8 cellular contexts compared by ENCODE assay signal in the genomic region with DNA sequence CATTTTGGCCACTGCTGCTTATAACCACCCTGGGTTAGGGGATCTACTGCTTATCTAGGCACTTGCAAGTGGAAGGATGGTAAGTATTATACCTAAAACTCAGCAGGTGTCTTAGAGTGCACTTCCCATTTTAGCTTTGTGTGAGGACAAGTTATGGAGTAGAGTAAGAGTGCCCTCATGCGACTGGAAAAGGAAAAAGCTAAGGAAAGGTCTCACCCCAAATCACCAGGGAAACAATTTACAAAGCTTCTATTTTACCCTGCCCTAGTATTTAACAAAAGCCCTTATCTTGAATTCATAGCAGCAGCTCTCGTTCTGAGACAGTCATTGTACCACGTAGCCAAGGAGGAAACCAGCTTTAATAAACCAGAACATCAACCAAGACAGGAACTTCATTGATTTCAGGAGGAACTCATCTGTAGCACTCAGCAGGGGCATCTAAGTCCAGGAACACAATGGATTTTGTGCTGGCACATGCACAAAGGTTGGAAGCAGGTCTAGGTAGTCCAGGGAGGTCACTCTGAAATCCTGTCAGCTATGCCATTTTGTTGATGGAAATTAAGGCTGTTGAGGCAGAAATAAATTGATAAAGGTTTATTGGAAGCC. TPM values are rescaled to one million over a fixed set of nuclear protein-coding genes. Genes with fewer than 3 reads are reported as not detected.
A peak's percentile ranks its signal among the peaks of the same experiment; 100 is the strongest.
DNase-seq lines count a peak whose midpoint lies in the region; ATAC-seq, FAIRE-seq and TF ChIP-seq lines count a peak whose summit lies in the region.

No MANE protein-coding gene starts in this region.

- H2AFZ ChIP-seq in keratinocyte (ENCODE audit: control insufficient read depth, low read length): peak overlapping the region; percentile 20

- H3K9me3 ChIP-seq in Panc1 (ENCODE audit: control insufficient read depth, insufficient read depth, low read depth, low read length): no peaks in the 10 kb centered on the region
- no peaks in the 10 kb centered on the region for H3K9me3 ChIP-seq in keratinocyte (ENCODE audit: control insufficient read depth, low read depth, low read length)
- H3K9me3 ChIP-seq in stomach: no peaks in the 10 kb centered on the region

- peak; percentile 77 for TF ChIP-seq CTCF in Panc1 (IDR thresholded peaks at IDR 0.05)
- peak; percentile 77 for TF ChIP-seq CTCF in bronchial epithelial cell (IDR thresholded peaks at IDR 0.05; ENCODE audit: insufficient read depth, low read length, severe bottlenecking)
- peak; percentile 59 to 66 (median 62) for TF ChIP-seq CTCF in keratinocyte (optimal IDR thresholded peaks at IDR 0.05 in 1 of 3, IDR thresholded peaks at IDR 0.05 in 1 of 3, conservative IDR thresholded peaks at IDR 0.05 in 1 of 3; ENCODE audit: extremely low read depth in 1 of 3, insufficient read depth in 2 of 3, low read length in 3 of 3)
- TF ChIP-seq CTCF in stomach (IDR thresholded peaks at IDR 0.05): peak in 5 of 7 experiments; percentile 46 to 72 (median 64)

- H3K27ac ChIP-seq in Panc1 (ENCODE audit: low read length) (no peak overlapping the region), keratinocyte (ENCODE audit: control insufficient read depth, insufficient read depth, low read length) (no peak overlapping the region), stomach (peak overlapping the region in 2 of 5 donors; percentile 14 to 65)

- DNase-seq in Right ventricle myocardium inferior (ENCODE audit: missing footprints) (no peak), cardiac septum (ENCODE audit: low spot score) (no peak), M059J (ENCODE audit: low read depth) (peak; percentile 58), Panc1 (ENCODE audit: low read depth, low spot score) (peak; percentile 62), bronchial epithelial cell (ENCODE audit: low read depth) (peak; percentile 64), keratinocyte (ENCODE audit: low read depth, low spot score) (no peak), stomach (no peak)

- TF ChIP-seq EP300 in stomach (IDR thresholded peaks at IDR 0.05): no peak

- in situ Hi-C loops in Panc1 (cut with HindIII; ENCODE audit: low pct_unique_long_range_greater_than_20kb, low sequenced_read_pairs): no loop called here

- POLR2A ChIA-PET in Panc1 (lab: Charles Lee): no interaction called here

- H3K9me1 ChIP-seq in keratinocyte (ENCODE audit: control insufficient read depth, extremely low read depth, insufficient read depth, low read length): peaks cover 3% of the 10 kb centered on the region

- dilution Hi-C loops in keratinocyte (cut with MboI; ENCODE audit: extremely low pct_ligation_motif_present, low sequenced_read_pairs): no loop called here

- H3K9ac ChIP-seq in keratinocyte (ENCODE audit: control insufficient read depth, extremely low read depth, insufficient read depth, low read length): peak overlapping the region; percentile 31

- WGBS in stomach, 5 donors: 0 to 1% (median 0%) methylated on average over 3 of the region's 3 CpGs

- CTCF ChIA-PET in Panc1 (lab: Charles Lee): interaction anchor here (0.5 to 1.6 kb wide), 15 partner anchors 11 to 1080 kb away, joined by 3 to 16 read pairs (median 4); a partner anchor contains a TSS

- H3K79me2 ChIP-seq in keratinocyte (ENCODE audit: control insufficient read depth, insufficient read depth, low read length): no peaks in the 10 kb centered on the region

- intact Hi-C loops in Right ventricle myocardium inferior (cut with DNase I): loop anchor here (2.0 to 10.0 kb wide), 4 partner anchors 32 to 280 kb away; a partner anchor contains a TSS
- intact Hi-C loops in cardiac septum (cut with DNase I): loop anchor here (2.0 to 10.0 kb wide), 3 partner anchors 86 to 280 kb away; a partner anchor contains a TSS
- intact Hi-C loops in Panc1 (cut with micrococcal nuclease; ENCODE audit: unreplicated experiment): loop anchor here (1.0 to 10.0 kb wide), 2 partner anchors 90 to 120 kb away; a partner anchor contains a TSS
- intact Hi-C loops in stomach (cut with DNase I; ENCODE audit: low total_unique reads): loop anchor here (10.0 kb wide), 1 partner anchor 180 kb away; no protein-coding TSS in a partner anchor

- no peak for FAIRE-seq in bronchial epithelial cell (lab: Jason Lieb, UNC)
- FAIRE-seq in keratinocyte (lab: Jason Lieb, UNC): peak; percentile 73

- H3K4me2 ChIP-seq in keratinocyte (ENCODE audit: control insufficient read depth, extremely low read depth, insufficient read depth, low read depth, low read length): peak overlapping the region; percentile 52

- no peaks in the 10 kb centered on the region for H3K36me3 ChIP-seq in Panc1 (ENCODE audit: control insufficient read depth, insufficient read depth, low read length)
- no peaks in the 10 kb centered on the region for H3K36me3 ChIP-seq in bronchial epithelial cell (ENCODE audit: control insufficient read depth, insufficient read depth, low read length)
- H3K36me3 ChIP-seq in keratinocyte (ENCODE audit: control insufficient read depth in 2 of 2, extremely low read depth in 1 of 2, insufficient read depth in 2 of 2, low read length in 2 of 2): no peaks in the 10 kb centered on the region
- H3K36me3 ChIP-seq in stomach: no peaks in the 10 kb centered on the region

- H3K4me3 ChIP-seq in Panc1 (ENCODE audit: low read depth in 2 of 2, low read length in 2 of 2): no peak overlapping the region
- H3K4me3 ChIP-seq in bronchial epithelial cell (ENCODE audit: low read depth, low read length): no peak overlapping the region
- no peak overlapping the region for H3K4me3 ChIP-seq in keratinocyte (ENCODE audit: control insufficient read depth in 2 of 3, extremely low read depth in 1 of 3, insufficient read depth in 2 of 3, low read depth in 1 of 3, low read length in 3 of 3)
- no peak overlapping the region for H3K4me3 ChIP-seq in stomach

- H3K4me1 ChIP-seq in Panc1 (ENCODE audit: control insufficient read depth, insufficient read depth, low read length): peaks cover 3% of the 10 kb centered on the region; the same call in 1 of the 2 replicates
- H3K4me1 ChIP-seq in keratinocyte (ENCODE audit: control insufficient read depth, extremely low read depth, insufficient read depth, low read length): peaks cover 8% of the 10 kb centered on the region
- H3K4me1 ChIP-seq in stomach: peaks cover 0 to 11% (median 2%) of the 10 kb centered on the region in 4 donors

- H4K20me1 ChIP-seq in keratinocyte (ENCODE audit: control insufficient read depth, extremely low read depth, insufficient read depth, low read length): no peaks in the 10 kb centered on the region

- TF ChIP-seq POLR2A in stomach (IDR thresholded peaks at IDR 0.05): no peak

- no TSS peak for BruUV-seq in Panc1 (replicated peaks; lab: Mats Ljungman, UMichigan)

- ATAC-seq in Right ventricle myocardium inferior (peak; percentile 54), Panc1 (peak; percentile 92), HG03432 (IDR thresholded peaks at IDR 0.05; ENCODE audit: unreplicated experiment) (no peak)

- no peaks in the 10 kb centered on the region for H3K27me3 ChIP-seq in Panc1 (ENCODE audit: control insufficient read depth, insufficient read depth, low read length)
- H3K27me3 ChIP-seq in bronchial epithelial cell (ENCODE audit: control insufficient read depth, insufficient read depth, low read length): no peaks in the 10 kb centered on the region
- no peaks in the 10 kb centered on the region for H3K27me3 ChIP-seq in keratinocyte (ENCODE audit: control insufficient read depth, extremely low read depth, insufficient read depth, low read length)
- H3K27me3 ChIP-seq in stomach: no peaks in the 10 kb centered on the region

RNA-seq across cellular contexts. Expression of a gene that starts 2.9 kb away (rescaled TPM):
- total RNA-seq in Right ventricle myocardium inferior: not detected
- not detected for total RNA-seq in cardiac septum
- total RNA-seq in M059J (2014; rRNA removed; shearing (Covaris generic)): 0.05 and 0.20 TPM in 2 replicates
- not detected for total RNA-seq in Panc1 (2021; ENCODE audit: unreplicated experiment)
- not detected for polyA plus RNA-seq in Panc1 (2012; ENCODE audit: insufficient read length)
- 1.3 and 49.8 TPM in 2 replicates for total RNA-seq in bronchial epithelial cell
- polyA plus RNA-seq in keratinocyte: 0.26 to 2.0 TPM (median 0.98 TPM) in 3 replicates
- polyA plus RNA-seq in keratinocyte (2011; ENCODE audit: low read depth): 38.8 TPM
- polyA plus RNA-seq in keratinocyte (2011; cell fraction: cytosol; rRNA removed): 0.42 and 0.64 TPM in 2 replicates
- 1.9 and 2.6 TPM in 2 replicates for polyA plus RNA-seq in keratinocyte (2011; cell fraction: nucleus; rRNA removed)
- polyA plus RNA-seq in keratinocyte (2012; ENCODE audit: low replicate concordance): 0.53 and 75.4 TPM in 2 replicates
- polyA minus RNA-seq in keratinocyte: 0.49 to 2.5 TPM (median 0.90 TPM) in 3 replicates
- 0.96 TPM for polyA minus RNA-seq in keratinocyte (2011; cell fraction: cytosol; rRNA and poly(A)+ RNA removed)
- 2.2 and 2.7 TPM in 2 replicates for polyA minus RNA-seq in keratinocyte (2011; cell fraction: nucleus; rRNA and poly(A)+ RNA removed)
- 10 to 100 TPM in 1 of 5 donors, 1 to 10 TPM in 1, under 1 TPM in 1, not detected in 2; 0.45 to 15.4 (median 9.9) TPM for total RNA-seq in stomach
- polyA plus RNA-seq in stomach: 1 to 10 TPM in 2 of 3 donors, under 1 TPM in 1; 0.95 to 9.3 (median 1.4) TPM

RNA-seq across cellular contexts. Expression of a gene that starts 9.0 kb away (rescaled TPM):
- total RNA-seq in Right ventricle myocardium inferior (14.3 TPM), cardiac septum (18.3 TPM), Panc1 (2021; ENCODE audit: unreplicated experiment) (45.1 TPM), bronchial epithelial cell (101 and 135 TPM in 2 replicates), stomach (10 to 100 TPM; 10.5 to 71.6 (median 28.3) TPM)
- 127 and 140 TPM in 2 replicates for total RNA-seq in M059J (2014; rRNA removed; shearing (Covaris generic))
- 44.7 TPM for polyA plus RNA-seq in Panc1 (2012; ENCODE audit: insufficient read length)
- polyA plus RNA-seq in keratinocyte (189 to 202 TPM (median 197 TPM) in 3 replicates), stomach (10 to 100 TPM in 2 of 3 donors, 1 to 10 TPM in 1; 6.9 to 26.4 (median 23.2) TPM)
- polyA plus RNA-seq in keratinocyte (2011; ENCODE audit: low read depth): 26.0 TPM
- 62.5 and 115 TPM in 2 replicates for polyA plus RNA-seq in keratinocyte (2011; cell fraction: cytosol; rRNA removed)
- polyA plus RNA-seq in keratinocyte (2011; cell fraction: nucleus; rRNA removed): 338 and 380 TPM in 2 replicates
- 64.7 and 110 TPM in 2 replicates for polyA plus RNA-seq in keratinocyte (2012; ENCODE audit: low replicate concordance)
- polyA minus RNA-seq in keratinocyte: 163 to 187 TPM (median 163 TPM) in 3 replicates
- polyA minus RNA-seq in keratinocyte (2011; cell fraction: cytosol; rRNA and poly(A)+ RNA removed): 107 TPM
- polyA minus RNA-seq in keratinocyte (2011; cell fraction: nucleus; rRNA and poly(A)+ RNA removed): 149 and 226 TPM in 2 replicates

RNA-seq across cellular contexts. Expression of a gene that starts 30.2 kb away (rescaled TPM):
- 114 TPM for total RNA-seq in Right ventricle myocardium inferior
- total RNA-seq in cardiac septum: 115 TPM
- total RNA-seq in M059J (2014; rRNA removed; shearing (Covaris generic)): 54.6 and 54.9 TPM in 2 replicates
- total RNA-seq in Panc1 (2021; ENCODE audit: unreplicated experiment): 84.9 TPM
- 77.0 TPM for polyA plus RNA-seq in Panc1 (2012; ENCODE audit: insufficient read length)
- total RNA-seq in bronchial epithelial cell: 72.1 and 80.6 TPM in 2 replicates
- 54.4 to 94.4 TPM (median 62.1 TPM) in 3 replicates for polyA plus RNA-seq in keratinocyte
- polyA plus RNA-seq in keratinocyte (2011; ENCODE audit: low read depth): 76.2 TPM
- polyA plus RNA-seq in keratinocyte (2011; cell fraction: cytosol; rRNA removed): 63.2 and 81.0 TPM in 2 replicates
- 14.9 and 19.9 TPM in 2 replicates for polyA plus RNA-seq in keratinocyte (2011; cell fraction: nucleus; rRNA removed)
- 63.8 and 80.2 TPM in 2 replicates for polyA plus RNA-seq in keratinocyte (2012; ENCODE audit: low replicate concordance)
- 16.7 to 36.1 TPM (median 18.6 TPM) in 3 replicates for polyA minus RNA-seq in keratinocyte
- polyA minus RNA-seq in keratinocyte (2011; cell fraction: cytosol; rRNA and poly(A)+ RNA removed): 18.8 TPM
- 6.2 and 7.1 TPM in 2 replicates for polyA minus RNA-seq in keratinocyte (2011; cell fraction: nucleus; rRNA and poly(A)+ RNA removed)
- 10 to 100 TPM; 43.0 to 84.3 (median 58.9) TPM for total RNA-seq in stomach
- polyA plus RNA-seq in stomach: 100 to 1,000 TPM in 1 of 3 donors, 10 to 100 TPM in 2; 82.7 to 114 (median 95.1) TPM

Comparison
In these comparisons a context has a peak if more than half of its experiments do, and no peak if none do; other contexts are left out.
1. DNase-seq: peak in M059J (single experiment), Panc1 (single experiment) and bronchial epithelial cell (single experiment); none in Right ventricle myocardium inferior (single experiment), cardiac septum (single experiment), keratinocyte (single experiment) and stomach (single experiment).
2. Peak in every context shown above with its lines, with median percentiles within 50 percentile points of each other: CTCF ChIP-seq.